In the genomic region with DNA sequence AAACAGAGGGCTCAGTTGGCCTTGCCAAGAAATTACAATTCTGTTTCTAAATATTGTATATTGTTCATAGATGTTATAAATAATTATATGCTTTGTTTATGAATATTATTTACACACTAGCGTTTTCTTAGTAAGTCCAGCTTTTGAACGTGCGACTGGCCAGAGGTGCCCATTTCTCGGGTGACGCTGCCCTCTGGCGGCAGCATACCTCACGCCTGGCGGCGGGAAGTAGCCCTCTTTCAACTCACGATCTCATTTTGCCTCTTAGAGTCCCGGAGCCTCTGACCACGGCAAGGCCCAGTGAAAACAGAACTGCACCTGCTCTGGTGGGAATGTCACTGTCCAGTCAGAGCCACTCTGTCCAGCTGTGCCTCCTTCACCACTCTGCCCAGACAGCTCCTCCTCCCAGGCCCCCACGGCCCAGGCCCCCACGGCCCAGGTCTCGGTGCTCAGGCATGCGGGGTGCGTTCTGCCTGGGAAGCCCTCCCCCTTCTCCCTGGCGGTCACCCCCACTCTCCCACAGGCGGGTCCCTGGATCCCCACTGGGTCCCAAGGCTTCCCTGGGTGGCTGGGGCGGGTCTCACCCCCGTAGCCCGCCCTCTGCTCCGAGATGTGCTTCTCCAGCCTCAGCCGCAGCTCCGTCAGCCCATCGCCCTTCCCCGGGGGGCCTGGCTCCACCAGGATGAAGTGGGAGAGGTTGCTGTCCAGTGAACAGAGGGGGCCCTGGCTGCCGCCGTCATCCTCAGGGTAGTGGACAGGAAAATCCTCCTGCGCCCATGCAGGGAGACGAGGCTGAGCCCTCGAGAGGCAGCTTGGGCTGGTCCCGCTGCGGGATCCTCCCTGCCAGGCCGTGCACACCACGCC, we compare ENCODE assay signal across 9 cellular contexts. TPM values are rescaled to one million over a fixed set of nuclear protein-coding genes. Genes with fewer than 3 reads are reported as not detected.
DNase-seq lines count a peak whose midpoint lies in the region; ATAC-seq and TF ChIP-seq lines count a peak whose summit lies in the region.
"Had no signal": no experiment of that assay in that cellular context is flagged by ENCODE, and none has a peak within 500 bp of the region (broad histone marks: within the 10 kb centered on the region; RNA-seq: fewer than 3 reads in every experiment).

No MANE protein-coding gene starts in this region.

- peaks cover 2 to 25% (median 5%) of the 10 kb centered on the region in 3 donors for H3K27me3 Mint-ChIP-seq in CD14-positive monocyte (ENCODE audit: low read depth in 3 of 3)
- H3K27me3 Mint-ChIP-seq in activated T-helper 1 cell treated with anti-CD3 and anti-CD28 coated beads, Interleukin-12 subunit alpha, Interleukin-12 subunit beta, Interleukin-2, Interleukin-4 antibody, amounts not matched to agents 30 ng/mL and 10 ng/mL and 1 ng/mL, durations not matched to agents 14 hours and 24 hours and 36 hours (ENCODE audit: insufficient read depth): no peaks in the 10 kb centered on the region
- H3K27me3 Mint-ChIP-seq: IgD-negative memory B cell had no signal

- H3K27ac ChIP-seq in OCI-LY3 (ENCODE audit: low read length): no peak overlapping the region
- H3K27ac ChIP-seq in neural cell (ENCODE audit: low read length): no peak overlapping the region
- H3K27ac ChIP-seq in thymus (ENCODE audit: low read depth): peak overlapping the region; percentile 3

- POLR2A ChIA-PET in HEK293T (lab: Yijun Ruan, JAX): interaction anchor here (1.0 to 3.2 kb wide), 6 partner anchors 10 to 212 kb away, joined by 3 to 30 read pairs (median 10); a partner anchor contains a TSS

- TF ChIP-seq EP300 in neural cell (conservative IDR thresholded peaks at IDR 0.05; ENCODE audit: poor library complexity, severe bottlenecking): no peak

- H3K4me2 ChIP-seq in OCI-LY3 (ENCODE audit: low read length): peak overlapping the region; percentile 88
- H3K4me2 ChIP-seq in neural cell (ENCODE audit: low read length): no peak overlapping the region

- H3K4me3 Mint-ChIP-seq in CD14-positive monocyte: no peak overlapping the region
- H3K4me3 Mint-ChIP-seq in activated T-helper 1 cell treated with anti-CD3 and anti-CD28 coated beads, Interleukin-12 subunit alpha, Interleukin-12 subunit beta, Interleukin-2, Interleukin-4 antibody, amounts not matched to agents 30 ng/mL and 10 ng/mL and 1 ng/mL, durations not matched to agents 14 hours and 24 hours and 36 hours: no peak overlapping the region
- H3K4me3 Mint-ChIP-seq: IgD-negative memory B cell had no signal

- H3K4me3 ChIP-seq in OCI-LY3 (ENCODE audit: low read length) (peak overlapping the region; percentile 71), neural cell (ENCODE audit: low read length) (no peak overlapping the region), thymus (ENCODE audit: low read length) (no peak overlapping the region)

- no peak for ATAC-seq in GM18519 (IDR thresholded peaks at IDR 0.05; ENCODE audit: low FRiP score, unreplicated experiment)

- H4K20me1 ChIP-seq in OCI-LY3 (ENCODE audit: insufficient read depth, low read length) (no peaks in the 10 kb centered on the region), neural cell (ENCODE audit: insufficient read depth) (no peaks in the 10 kb centered on the region)

- no peaks in the 10 kb centered on the region for H3K36me3 Mint-ChIP-seq in CD14-positive monocyte
- H3K36me3 Mint-ChIP-seq in activated T-helper 1 cell treated with anti-CD3 and anti-CD28 coated beads, Interleukin-12 subunit alpha, Interleukin-12 subunit beta, Interleukin-2, Interleukin-4 antibody, amounts not matched to agents 30 ng/mL and 10 ng/mL and 1 ng/mL, durations not matched to agents 14 hours and 24 hours and 36 hours (ENCODE audit: low read depth): no peaks in the 10 kb centered on the region
- H3K36me3 Mint-ChIP-seq: IgD-negative memory B cell had no signal

- H3K4me1 ChIP-seq in OCI-LY3 (ENCODE audit: low read length) (peaks cover 9% of the 10 kb centered on the region), thymus (ENCODE audit: control insufficient read depth, insufficient read depth, low read length) (peaks cover 2% of the 10 kb centered on the region)

- TF ChIP-seq CTCF in CD14-positive monocyte (IDR thresholded peaks at IDR 0.05) (peak; percentile 73), OCI-LY3 (IDR thresholded peaks at IDR 0.05; ENCODE audit: low read depth, low read length) (peak; percentile 89), neural cell (IDR thresholded peaks at IDR 0.05; ENCODE audit: poor library complexity, severe bottlenecking) (peak; percentile 67)

- H2AFZ ChIP-seq in OCI-LY3 (ENCODE audit: low read depth, low read length) (peak overlapping the region; percentile 96), neural cell (ENCODE audit: low read depth, low read length) (no peak overlapping the region)

- peak overlapping the region in 1 of 7 donors; percentile 71 for H3K27ac Mint-ChIP-seq in CD14-positive monocyte
- H3K27ac Mint-ChIP-seq in activated T-helper 1 cell treated with anti-CD3 and anti-CD28 coated beads, Interleukin-12 subunit alpha, Interleukin-12 subunit beta, Interleukin-2, Interleukin-4 antibody, amounts not matched to agents 30 ng/mL and 10 ng/mL and 1 ng/mL, durations not matched to agents 14 hours and 24 hours and 36 hours: no peak overlapping the region

- TF ChIP-seq RAD21 in neural cell (conservative IDR thresholded peaks at IDR 0.05): peak; percentile 45

- H3K9me3 ChIP-seq in OCI-LY3 (ENCODE audit: insufficient read depth, low read length) (no peaks in the 10 kb centered on the region), neural cell (ENCODE audit: low read length) (no peaks in the 10 kb centered on the region), thymus (ENCODE audit: control insufficient read depth) (no peaks in the 10 kb centered on the region)

- H3K79me2 ChIP-seq in OCI-LY3 (ENCODE audit: low read length) (no peaks in the 10 kb centered on the region), neural cell (replicated peaks; ENCODE audit: insufficient read depth, low read length) (no peaks in the 10 kb centered on the region)

- no peaks in the 10 kb centered on the region for H3K9me2 ChIP-seq in neural cell (ENCODE audit: insufficient read depth, low read length)

- DNase-seq in CD14-positive monocyte (ENCODE audit: low spot score) (no peak), HEK293T (ENCODE audit: extremely low spot score) (peak; percentile 77), fibroblast of peridontal ligament (ENCODE audit: extremely low read depth) (peak; percentile 77)
- DNase-seq in activated T-helper 1 cell treated with anti-CD3 and anti-CD28 coated beads, Interleukin-12 subunit alpha, Interleukin-12 subunit beta, Interleukin-2, Interleukin-4 antibody, amounts not matched to agents 30 ng/mL and 10 ng/mL and 1 ng/mL, durations not matched to agents 14 hours and 24 hours and 36 hours (ENCODE audit: low spot score): peak; percentile 47

- H3K9ac ChIP-seq in OCI-LY3 (ENCODE audit: low read length) (peak overlapping the region; percentile 62), neural cell (ENCODE audit: low read length) (no peak overlapping the region)

- H3K9me3 Mint-ChIP-seq in CD14-positive monocyte: peaks cover 0 to 3% (median 0%) of the 10 kb centered on the region in 7 donors
- no peaks in the 10 kb centered on the region for H3K9me3 Mint-ChIP-seq in activated T-helper 1 cell treated with anti-CD3 and anti-CD28 coated beads, Interleukin-12 subunit alpha, Interleukin-12 subunit beta, Interleukin-2, Interleukin-4 antibody, amounts not matched to agents 30 ng/mL and 10 ng/mL and 1 ng/mL, durations not matched to agents 14 hours and 24 hours and 36 hours
- H3K9me3 Mint-ChIP-seq: IgD-negative memory B cell had no signal

- peaks cover 2% of the 10 kb centered on the region for H3K4me1 Mint-ChIP-seq in CD14-positive monocyte
- H3K4me1 Mint-ChIP-seq in activated T-helper 1 cell treated with anti-CD3 and anti-CD28 coated beads, Interleukin-12 subunit alpha, Interleukin-12 subunit beta, Interleukin-2, Interleukin-4 antibody, amounts not matched to agents 30 ng/mL and 10 ng/mL and 1 ng/mL, durations not matched to agents 14 hours and 24 hours and 36 hours (ENCODE audit: low read depth): no peaks in the 10 kb centered on the region

- 66% methylated on average over 36 of the region's 36 CpGs for WGBS in thymus

- H3K27me3 ChIP-seq in OCI-LY3 (ENCODE audit: low read depth, low read length) (no peaks in the 10 kb centered on the region), neural cell (ENCODE audit: insufficient read depth, low read depth, low read length) (no peaks in the 10 kb centered on the region), thymus (ENCODE audit: control insufficient read depth, insufficient read depth) (no peaks in the 10 kb centered on the region)

- no peaks in the 10 kb centered on the region for H3K36me3 ChIP-seq in OCI-LY3 (replicated peaks; ENCODE audit: low read depth, low read length)
- no peaks in the 10 kb centered on the region for H3K36me3 ChIP-seq in neural cell (ENCODE audit: insufficient read depth, low read length)
- H3K36me3 ChIP-seq in thymus (ENCODE audit: control insufficient read depth, insufficient read depth): no peaks in the 10 kb centered on the region

- H3F3A ChIP-seq in neural cell (ENCODE audit: insufficient read depth, low read length, poor library complexity, severe bottlenecking): no peaks in the 10 kb centered on the region

- intact Hi-C loops in CD14-positive monocyte (cut with micrococcal nuclease): loop anchor here (1.0 to 10.0 kb wide), 6 partner anchors 65 to 234 kb away; no protein-coding TSS in a partner anchor
- intact Hi-C loops in activated T-helper 1 cell treated with anti-CD3 and anti-CD28 coated beads, Interleukin-12 subunit alpha, Interleukin-12 subunit beta, Interleukin-2, Interleukin-4 antibody, amounts not matched to agents 30 ng/mL and 10 ng/mL and 1 ng/mL, durations not matched to agents 14 hours and 24 hours and 36 hours (cut with micrococcal nuclease): loop anchor here (1.0 kb wide), 5 partner anchors 20 to 234 kb away; a partner anchor contains a TSS

- CTCF ChIA-PET in HEK293T (lab: Yijun Ruan, JAX): interaction anchor here (0.7 to 3.8 kb wide), 10 partner anchors 11 to 234 kb away, joined by 3 to 87 read pairs (median 10); a partner anchor contains a TSS

RNA-seq across cellular contexts. Expression of a gene that starts 19.3 kb away (rescaled TPM):
- polyA plus RNA-seq in CD14-positive monocyte: 10 to 100 TPM; 52.0 to 74.6 TPM
- 70.8 and 76.4 TPM in 2 replicates for total RNA-seq in activated T-helper 1 cell treated with anti-CD3 and anti-CD28 coated beads, Interleukin-12 subunit alpha, Interleukin-12 subunit beta, Interleukin-2, Interleukin-4 antibody, amounts not matched to agents 30 ng/mL and 10 ng/mL and 1 ng/mL, durations not matched to agents 14 hours and 24 hours and 36 hours
- 54.3 and 62.2 TPM in 2 replicates for polyA plus RNA-seq in neural cell
- 46.3 and 60.9 TPM in 2 replicates for polyA minus RNA-seq in neural cell
- polyA plus RNA-seq in thymus: 62.0 TPM

RNA-seq across cellular contexts. Expression of a gene that starts 24.4 kb away (rescaled TPM):
- polyA plus RNA-seq in CD14-positive monocyte: not detected
- not detected in 2 replicates for total RNA-seq in activated T-helper 1 cell treated with anti-CD3 and anti-CD28 coated beads, Interleukin-12 subunit alpha, Interleukin-12 subunit beta, Interleukin-2, Interleukin-4 antibody, amounts not matched to agents 30 ng/mL and 10 ng/mL and 1 ng/mL, durations not matched to agents 14 hours and 24 hours and 36 hours
- not detected in 2 replicates for polyA plus RNA-seq in neural cell
- polyA minus RNA-seq in neural cell: not detected in 2 replicates
- polyA plus RNA-seq in thymus: 0.55 TPM
- polyA plus RNA-seq: IgD-negative memory B cell had no signal

RNA-seq across cellular contexts. Expression of a gene that starts 24.9 kb away (rescaled TPM):
- 10 to 100 TPM; 14.9 to 21.6 TPM for polyA plus RNA-seq in CD14-positive monocyte
- total RNA-seq in activated T-helper 1 cell treated with anti-CD3 and anti-CD28 coated beads, Interleukin-12 subunit alpha, Interleukin-12 subunit beta, Interleukin-2, Interleukin-4 antibody, amounts not matched to agents 30 ng/mL and 10 ng/mL and 1 ng/mL, durations not matched to agents 14 hours and 24 hours and 36 hours: 5.3 and 6.4 TPM in 2 replicates
- polyA plus RNA-seq in neural cell: not detected in 2 replicates
- polyA minus RNA-seq in neural cell: not detected in 2 replicates
- 3.7 TPM for polyA plus RNA-seq in thymus

RNA-seq across cellular contexts. Expression of a gene that starts 42.8 kb away (rescaled TPM):
- polyA plus RNA-seq in CD14-positive monocyte (10 to 100 TPM in 1 of 2 donors, 1 to 10 TPM in 1; 3.2 to 12.3 TPM), neural cell (96.2 and 97.8 TPM in 2 replicates), thymus (179 TPM)
- total RNA-seq in activated T-helper 1 cell treated with anti-CD3 and anti-CD28 coated beads, Interleukin-12 subunit alpha, Interleukin-12 subunit beta, Interleukin-2, Interleukin-4 antibody, amounts not matched to agents 30 ng/mL and 10 ng/mL and 1 ng/mL, durations not matched to agents 14 hours and 24 hours and 36 hours: 236 and 247 TPM in 2 replicates
- 67.9 and 69.3 TPM in 2 replicates for polyA minus RNA-seq in neural cell
